In genomic region chr19:54464044-54464623, GRCh38 we compare ENCODE assay signal across 8 cellular contexts. TPM values are rescaled to one million over a fixed set of nuclear protein-coding genes. Genes with fewer than 3 reads are reported as not detected.
DNase-seq lines count a peak whose midpoint lies in the region; ATAC-seq, FAIRE-seq and TF ChIP-seq lines count a peak whose summit lies in the region.

No MANE protein-coding gene starts in this region.

- H3K36me3 ChIP-seq in astrocyte (ENCODE audit: insufficient read depth, low read length): peaks cover 4% of the 10 kb centered on the region
- H3K36me3 ChIP-seq in hepatocyte (replicated peaks; ENCODE audit: insufficient read depth, low read depth): no peaks in the 10 kb centered on the region
- H3K36me3 ChIP-seq in sigmoid colon: peaks cover 13 to 33% (median 25%) of the 10 kb centered on the region in 4 donors

- H3K27ac Mint-ChIP-seq in astrocyte (ENCODE audit: unreplicated experiment): peak overlapping the region; percentile 96

- H3K4me3 ChIP-seq in astrocyte (ENCODE audit: insufficient read depth, low read depth, low read length): peak overlapping the region; percentile 54
- no peak overlapping the region for H3K4me3 ChIP-seq in hepatocyte
- peak overlapping the region; percentile 21 to 63 (median 60) for H3K4me3 ChIP-seq in sigmoid colon

- peak overlapping the region; percentile 83 for H3K27ac ChIP-seq in astrocyte (ENCODE audit: low read depth, low read length)
- H3K27ac ChIP-seq in hepatocyte: peak overlapping the region; percentile 88
- peak overlapping the region; percentile 89 to 94 (median 91) for H3K27ac ChIP-seq in sigmoid colon

- no peak for FAIRE-seq in astrocyte (lab: Jason Lieb, UNC)

- 2% methylated on average over 25 of the region's 26 CpGs for WGBS in hepatocyte (ENCODE audit: low lambda C conversion rate, missing lambda C conversion rate)
- 0 to 1% methylated on average over 26 of the region's 26 CpGs for WGBS in sigmoid colon, 2 donors

- H3K79me2 ChIP-seq in astrocyte (ENCODE audit: insufficient read depth, low read length) (peaks cover 25% of the 10 kb centered on the region), hepatocyte (peaks cover 15% of the 10 kb centered on the region)

- H3K9me3 ChIP-seq in astrocyte (ENCODE audit: insufficient read depth, low read depth, low read length): no peaks in the 10 kb centered on the region
- H3K9me3 ChIP-seq in hepatocyte (ENCODE audit: low read depth): no peaks in the 10 kb centered on the region
- no peaks in the 10 kb centered on the region for H3K9me3 ChIP-seq in sigmoid colon

- H3K27me3 ChIP-seq in astrocyte (ENCODE audit: insufficient read depth, low read length) (no peaks in the 10 kb centered on the region), hepatocyte (no peaks in the 10 kb centered on the region), sigmoid colon (peaks cover 0 to 1% (median 0%) of the 10 kb centered on the region in 3 donors)

- TF ChIP-seq POLR2A in sigmoid colon (IDR thresholded peaks at IDR 0.05): no peak

- intact Hi-C loops in sigmoid colon (cut with DNase I): loop anchor here (5.0 to 10.0 kb wide), 3 partner anchors 259 to 651 kb away; partner anchors contain the start of genes MYADM, PPP1R12C and RPS9

- peak overlapping the region; percentile 84 for H3K9ac ChIP-seq in astrocyte (ENCODE audit: low read length)

- H3K9me3 Mint-ChIP-seq in astrocyte (ENCODE audit: unreplicated experiment): no peaks in the 10 kb centered on the region

- ATAC-seq in GM18499 (IDR thresholded peaks at IDR 0.05; ENCODE audit: insufficient read depth, unreplicated experiment): peak; percentile 26
- peak; percentile 40 for ATAC-seq in HG02763 (IDR thresholded peaks at IDR 0.05; ENCODE audit: unreplicated experiment)

- H3K27me3 Mint-ChIP-seq in astrocyte (ENCODE audit: low read depth, unreplicated experiment): no peaks in the 10 kb centered on the region

- H3K4me3 Mint-ChIP-seq in astrocyte (ENCODE audit: unreplicated experiment): peak overlapping the region; percentile 84

- peaks cover 24% of the 10 kb centered on the region for H3K4me1 ChIP-seq in astrocyte (ENCODE audit: insufficient read depth, low read length)
- H3K4me1 ChIP-seq in hepatocyte (ENCODE audit: insufficient read depth): peaks cover 16% of the 10 kb centered on the region
- peaks cover 0 to 44% (median 40%) of the 10 kb centered on the region in 4 donors for H3K4me1 ChIP-seq in sigmoid colon

- H3K9me2 ChIP-seq in hepatocyte (replicated peaks; ENCODE audit: insufficient read depth): no peaks in the 10 kb centered on the region

- H4K20me1 ChIP-seq in astrocyte (ENCODE audit: insufficient read depth, low read length): peaks cover 29% of the 10 kb centered on the region
- H4K20me1 ChIP-seq in hepatocyte (ENCODE audit: insufficient read depth, poor library complexity, severe bottlenecking): peaks cover 19% of the 10 kb centered on the region

- no peak for TF ChIP-seq EP300 in sigmoid colon (IDR thresholded peaks at IDR 0.05)

- peak overlapping the region; percentile 69 for H2AFZ ChIP-seq in astrocyte (ENCODE audit: low read depth, low read length)
- H2AFZ ChIP-seq in hepatocyte: no peak overlapping the region

- peak; percentile 82 for DNase-seq in NCI-H146 (lab: John Stamatoyannopoulos, UW)
- DNase-seq in T-helper 22 cell (ENCODE audit: low read depth): peak; percentile 83
- DNase-seq in astrocyte (ENCODE audit: low read depth): peak; percentile 73
- DNase-seq in hepatocyte (ENCODE audit: low spot score): peak; percentile 97
- DNase-seq in sigmoid colon: peak; percentile 92
- no peak for DNase-seq in AG08396 (ENCODE audit: low spot score)

- no peak for TF ChIP-seq CTCF in astrocyte (IDR thresholded peaks at IDR 0.05; ENCODE audit: insufficient read depth, low read depth, low read length)
- no peak for TF ChIP-seq CTCF in hepatocyte (IDR thresholded peaks at IDR 0.05; ENCODE audit: poor library complexity)
- no peak for TF ChIP-seq CTCF in sigmoid colon (IDR thresholded peaks at IDR 0.05)

- H3K36me3 Mint-ChIP-seq in astrocyte (ENCODE audit: low read depth, unreplicated experiment): peaks cover 13% of the 10 kb centered on the region

- peak overlapping the region; percentile 93 for H3K4me2 ChIP-seq in astrocyte (ENCODE audit: low read length)
- H3K4me2 ChIP-seq in hepatocyte: peak overlapping the region; percentile 91

- H3K4me1 Mint-ChIP-seq in astrocyte (ENCODE audit: low read depth, unreplicated experiment): peaks cover 8% of the 10 kb centered on the region

RNA-seq across cellular contexts. Expression of gene LENG9, which starts 0.6 kb away (rescaled TPM):
- total RNA-seq in astrocyte (3.7 and 3.8 TPM in 2 replicates), hepatocyte (3.1 and 7.9 TPM in 2 replicates), sigmoid colon (1 to 10 TPM; 2.5 to 7.8 (median 3.6) TPM)
- polyA plus RNA-seq in hepatocyte (0.59 and 1.00 TPM in 2 replicates), sigmoid colon (10 to 100 TPM in 2 of 3 donors, 1 to 10 TPM in 1; 8.1 to 14.8 (median 13.2) TPM)

RNA-seq across cellular contexts. Expression of gene CDC42EP5, which starts 9.0 kb away (rescaled TPM):
- 57.9 and 64.2 TPM in 2 replicates for total RNA-seq in astrocyte
- 43.1 and 46.8 TPM in 2 replicates for total RNA-seq in hepatocyte
- polyA plus RNA-seq in hepatocyte: 71.2 and 71.5 TPM in 2 replicates
- total RNA-seq in sigmoid colon: 10 to 100 TPM; 12.1 to 16.6 (median 13.1) TPM
- 100 to 1,000 TPM; 171 to 529 (median 348) TPM for polyA plus RNA-seq in sigmoid colon

RNA-seq across cellular contexts. Expression of gene LENG8, which starts 15.1 kb away (rescaled TPM):
- total RNA-seq in astrocyte: 193 and 201 TPM in 2 replicates
- 36.6 and 40.9 TPM in 2 replicates for total RNA-seq in hepatocyte
- polyA plus RNA-seq in hepatocyte: 54.0 and 69.7 TPM in 2 replicates
- 100 to 1,000 TPM in 2 of 4 donors, 10 to 100 TPM in 2; 59.1 to 286 (median 107) TPM for total RNA-seq in sigmoid colon
- polyA plus RNA-seq in sigmoid colon: 100 to 1,000 TPM in 1 of 3 donors, 10 to 100 TPM in 2; 13.6 to 148 (median 18.0) TPM

RNA-seq across cellular contexts. Expression of gene LAIR2, which starts 38.5 kb away (rescaled TPM):
- not detected in 2 replicates for total RNA-seq in astrocyte
- total RNA-seq in hepatocyte: not detected in 2 replicates
- not detected in 2 replicates for polyA plus RNA-seq in hepatocyte
- not detected for total RNA-seq in sigmoid colon
- 1 to 10 TPM in 1 of 3 donors, not detected in 2; 1.9 TPM for polyA plus RNA-seq in sigmoid colon

RNA-seq across cellular contexts. Expression of gene TTYH1, which starts 48.9 kb away (rescaled TPM):
- total RNA-seq in astrocyte (8.4 and 12.6 TPM in 2 replicates), hepatocyte (7.0 and 7.1 TPM in 2 replicates), sigmoid colon (1 to 10 TPM; 2.5 to 5.4 (median 3.7) TPM)
- polyA plus RNA-seq in hepatocyte (11.0 and 19.3 TPM in 2 replicates), sigmoid colon (1 to 10 TPM in 2 of 3 donors, under 1 TPM in 1; 0.23 to 2.2 (median 1.8) TPM)
